Comparison of ENCODE assay signal across 30 cellular contexts in genomic region chr10:35000936-35001335, GRCh38.
"Had no signal": no experiment of that assay in that cellular context is flagged by ENCODE, and none has a peak within 500 bp of the region (broad histone marks: within the 10 kb centered on the region; RNA-seq: fewer than 3 reads in every experiment).

No MANE protein-coding gene starts in this region.

- H3K27me3 Mint-ChIP-seq: activated CD4-positive, alpha-beta T cell treated with anti-CD3 and anti-CD28 coated beads, Interleukin-2, amount 10 ng/mL, durations not matched to agents 24 days and 14 days; activated CD8-positive, alpha-beta memory T cell treated with anti-CD3 and anti-CD28 coated beads, Interleukin-2, amount 10 ng/mL, durations not matched to agents 7 days and 5 days; activated CD8-positive, alpha-beta T cell treated with anti-CD3 and anti-CD28 coated beads for 36 hours; activated naive CD4-positive, alpha-beta T cell treated with anti-CD3 and anti-CD28 coated beads, Interleukin-2, amount 10 ng/mL, durations not matched to agents 7 days and 5 days; naive B cell; stimulated activated memory B cell treated with anti-CD40 and anti-IgM and Interleukin-4, amounts not matched to agents 10 μg/mL and 1 μg/mL and 100 μg/mL, for 72 hours; T-cell had no signal

- H3K4me1 Mint-ChIP-seq: activated naive CD4-positive, alpha-beta T cell treated with anti-CD3 and anti-CD28 coated beads, Interleukin-2, amount 10 ng/mL, durations not matched to agents 7 days and 5 days; endodermal cell; naive B cell; T-cell had no signal

- H3K27ac Mint-ChIP-seq: activated CD4-positive, alpha-beta T cell treated with anti-CD3 and anti-CD28 coated beads, Interleukin-2, amount 10 ng/mL, durations not matched to agents 24 days and 14 days; activated CD8-positive, alpha-beta memory T cell treated with anti-CD3 and anti-CD28 coated beads, Interleukin-2, amount 10 ng/mL, durations not matched to agents 7 days and 5 days; activated CD8-positive, alpha-beta T cell treated with anti-CD3 and anti-CD28 coated beads for 36 hours; activated naive CD4-positive, alpha-beta T cell treated with anti-CD3 and anti-CD28 coated beads, Interleukin-2, amount 10 ng/mL, durations not matched to agents 7 days and 5 days; brain; endodermal cell; naive B cell; stimulated activated memory B cell treated with anti-CD40 and anti-IgM and Interleukin-4, amounts not matched to agents 10 μg/mL and 1 μg/mL and 100 μg/mL, for 72 hours; T-cell; T-helper 2 cell treated with Interferon-gamma antibody and Interleukin-4, amounts not matched to agents 5 μg/mL and 100 μg/mL, for 36 hours had no signal

- DNase-seq: activated CD4-positive, alpha-beta T cell treated with anti-CD3 and anti-CD28 coated beads, Interleukin-2, amount 10 ng/mL, durations not matched to agents 24 days and 14 days; activated CD8-positive, alpha-beta memory T cell treated with anti-CD3 and anti-CD28 coated beads, Interleukin-2, amount 10 ng/mL, durations not matched to agents 7 days and 5 days; activated CD8-positive, alpha-beta T cell treated with anti-CD3 and anti-CD28 coated beads for 36 hours; activated effector memory CD4-positive, alpha-beta T cell treated with anti-CD3 and anti-CD28 coated beads, Interleukin-2, amount 50 U/mL, for 16 hours; activated naive CD4-positive, alpha-beta T cell treated with anti-CD3 and anti-CD28 coated beads, Interleukin-2, amount 10 ng/mL, durations not matched to agents 7 days and 5 days; activated T-cell treated with anti-CD3 and anti-CD28 coated beads for 4 hours; central memory CD4-positive, alpha-beta T cell; endodermal cell; esophagus squamous epithelium; foreskin fibroblast; heart right ventricle; kidney; left ventricle myocardium superior; mammary epithelial cell; naive B cell; nucleus accumbens; right lobe of liver; small intestine; stimulated activated CD4-positive, alpha-beta T cell treated with anti-CD3 and anti-CD28 coated beads, Interleukin-2, amount 100 ng/mL, for 24 hours; stomach; T-cell; uterus had no signal

- H3K36me3 ChIP-seq: right lobe of liver, suprapubic skin, uterus had no signal

- H3K27me3 ChIP-seq: esophagus squamous epithelium, heart right ventricle, right lobe of liver, stomach, suprapubic skin, tibial nerve, uterus had no signal

- H3K4me3 ChIP-seq: coronary artery, esophagus squamous epithelium, heart right ventricle, right lobe of liver, stomach, suprapubic skin, tibial nerve, uterus had no signal

- H3K9me3 ChIP-seq: esophagus squamous epithelium, heart right ventricle, right lobe of liver, stomach, suprapubic skin, tibial nerve, uterus had no signal

- H3K4me3 Mint-ChIP-seq: activated CD4-positive, alpha-beta T cell treated with anti-CD3 and anti-CD28 coated beads, Interleukin-2, amount 10 ng/mL, durations not matched to agents 24 days and 14 days; activated CD8-positive, alpha-beta memory T cell treated with anti-CD3 and anti-CD28 coated beads, Interleukin-2, amount 10 ng/mL, durations not matched to agents 7 days and 5 days; activated CD8-positive, alpha-beta T cell treated with anti-CD3 and anti-CD28 coated beads for 36 hours; activated naive CD4-positive, alpha-beta T cell treated with anti-CD3 and anti-CD28 coated beads, Interleukin-2, amount 10 ng/mL, durations not matched to agents 7 days and 5 days; brain; endodermal cell; naive B cell; stimulated activated memory B cell treated with anti-CD40 and anti-IgM and Interleukin-4, amounts not matched to agents 10 μg/mL and 1 μg/mL and 100 μg/mL, for 72 hours; T-cell; T-helper 2 cell treated with Interferon-gamma antibody and Interleukin-4, amounts not matched to agents 5 μg/mL and 100 μg/mL, for 36 hours had no signal

- ATAC-seq: activated CD4-positive, CD25-positive, alpha-beta regulatory T cell treated with anti-CD3 and anti-CD28 coated beads, Interleukin-2, amount 50 U/mL, for 24 hours; activated CD8-positive, alpha-beta memory T cell treated with anti-CD3 and anti-CD28 coated beads, Interleukin-2, amount 10 ng/mL, durations not matched to agents 7 days and 5 days; activated CD8-positive, alpha-beta T cell treated with anti-CD3 and anti-CD28 coated beads for 36 hours; heart right ventricle; left ventricle myocardium superior; right lobe of liver; stimulated activated memory B cell treated with anti-CD40 and anti-IgM and Interleukin-4, amounts not matched to agents 10 μg/mL and 1 μg/mL and 100 μg/mL, for 72 hours; T-cell had no signal

- H3K9me3 Mint-ChIP-seq: activated CD4-positive, alpha-beta T cell treated with anti-CD3 and anti-CD28 coated beads, Interleukin-2, amount 10 ng/mL, durations not matched to agents 24 days and 14 days; activated CD8-positive, alpha-beta T cell treated with anti-CD3 and anti-CD28 coated beads for 36 hours; activated naive CD4-positive, alpha-beta T cell treated with anti-CD3 and anti-CD28 coated beads, Interleukin-2, amount 10 ng/mL, durations not matched to agents 7 days and 5 days; brain; endodermal cell; stimulated activated memory B cell treated with anti-CD40 and anti-IgM and Interleukin-4, amounts not matched to agents 10 μg/mL and 1 μg/mL and 100 μg/mL, for 72 hours; T-cell; T-helper 2 cell treated with Interferon-gamma antibody and Interleukin-4, amounts not matched to agents 5 μg/mL and 100 μg/mL, for 36 hours had no signal

- H3K27ac ChIP-seq: coronary artery, esophagus squamous epithelium, heart right ventricle, right lobe of liver, stomach, suprapubic skin, tibial nerve, uterus, VCaP had no signal

- H3K4me1 ChIP-seq: esophagus squamous epithelium, suprapubic skin, tibial nerve, uterus had no signal

- H3K36me3 Mint-ChIP-seq: activated CD8-positive, alpha-beta memory T cell treated with anti-CD3 and anti-CD28 coated beads, Interleukin-2, amount 10 ng/mL, durations not matched to agents 7 days and 5 days; brain had no signal
